24 cellular contexts compared by ENCODE assay signal in the genomic region with DNA sequence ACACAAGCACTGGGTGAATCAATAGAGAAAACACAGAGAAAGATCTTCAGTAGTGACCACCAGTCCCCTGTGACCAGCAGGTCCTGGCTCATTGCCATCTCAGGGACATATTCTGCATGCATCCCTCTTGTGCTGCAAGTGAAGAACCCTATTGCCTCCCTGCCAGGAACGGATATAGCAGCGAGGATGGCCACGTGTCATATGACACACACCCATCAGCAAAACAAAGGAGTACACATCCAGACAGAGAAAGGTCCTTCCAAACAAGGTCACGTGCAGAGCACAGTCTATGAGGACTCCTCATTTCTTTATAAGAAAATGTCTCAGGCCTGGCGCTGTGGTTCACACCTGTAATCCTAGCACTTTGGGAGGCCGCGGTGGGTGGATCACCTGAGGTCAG.
"Had no signal": no experiment of that assay in that cellular context is flagged by ENCODE, and none has a peak within 500 bp of the region (broad histone marks: within the 10 kb centered on the region; RNA-seq: fewer than 3 reads in every experiment).

No MANE protein-coding gene starts in this region.

- H3K4me3 Mint-ChIP-seq: activated CD8-positive, alpha-beta T cell treated with anti-CD3 and anti-CD28 coated beads, Interleukin-2, amount 10 ng/mL, durations not matched to agents 7 days and 5 days; activated naive CD4-positive, alpha-beta T cell treated with anti-CD3 and anti-CD28 coated beads, Interleukin-2, amount 50 U/mL, for 24 hours; T-helper 1 cell treated with Interleukin-12 subunit alpha and Interleukin-12 subunit beta and Interleukin-4 antibody, amounts not matched to agents 30 μg/mL and 1 μg/mL, for 36 hours; WTC11 had no signal

- ATAC-seq: activated CD8-positive, alpha-beta T cell treated with anti-CD3 and anti-CD28 coated beads, Interleukin-2, amount 10 ng/mL, durations not matched to agents 7 days and 5 days; body of pancreas; WTC11 had no signal

- H3K27ac Mint-ChIP-seq: activated CD8-positive, alpha-beta T cell treated with anti-CD3 and anti-CD28 coated beads, Interleukin-2, amount 10 ng/mL, durations not matched to agents 7 days and 5 days; activated naive CD4-positive, alpha-beta T cell treated with anti-CD3 and anti-CD28 coated beads, Interleukin-2, amount 50 U/mL, for 24 hours; T-helper 1 cell treated with Interleukin-12 subunit alpha and Interleukin-12 subunit beta and Interleukin-4 antibody, amounts not matched to agents 30 μg/mL and 1 μg/mL, for 36 hours; WTC11 had no signal

- H3K4me1 Mint-ChIP-seq: activated naive CD4-positive, alpha-beta T cell treated with anti-CD3 and anti-CD28 coated beads, Interleukin-2, amount 50 U/mL, for 24 hours had no signal

- H3K36me3 Mint-ChIP-seq: activated naive CD4-positive, alpha-beta T cell treated with anti-CD3 and anti-CD28 coated beads, Interleukin-2, amount 50 U/mL, for 24 hours; WTC11 had no signal

- DNase-seq: activated CD4-positive, alpha-beta T cell treated with anti-CD3 and anti-CD28 coated beads for 48 hours; activated CD4-positive, alpha-beta T cell treated with anti-CD3 and anti-CD28 coated beads, Interleukin-2, amount 50 U/mL, for 4 hours; activated CD4-positive, CD25-positive, alpha-beta regulatory T cell treated with anti-CD3 and anti-CD28 coated beads, Interleukin-2, amount 50 U/mL, for 72 hours; activated CD8-positive, alpha-beta memory T cell treated with anti-CD3 and anti-CD28 coated beads, Interleukin-2, amount 50 U/mL, for 48 hours; activated CD8-positive, alpha-beta T cell treated with anti-CD3 and anti-CD28 coated beads, Interleukin-2, amount 10 ng/mL, durations not matched to agents 7 days and 5 days; activated naive CD4-positive, alpha-beta T cell; activated T-cell treated with anti-CD3 and anti-CD28 coated beads, Interleukin-2, amount 50 U/mL, for 1 hour; central memory CD4-positive, alpha-beta T cell; MG63; MV-4-11; NCI-H1105; NCI-H146; NCI-H187 treated with DMSO at 0.1 percent for 48 hours; NCI-H2081 treated with DMSO at 0.1 percent for 48 hours; NCI-H2171 treated with DMSO at 0.1 percent for 48 hours; NCI-H226; NCI-H774; NK-92 treated with Interleukin-12 subunit alpha and Interleukin-12 subunit beta, amount 100 ng/mL, for 24 hours; OCI-M1; Peyer's patch had no signal

- H3K27me3 Mint-ChIP-seq: activated naive CD4-positive, alpha-beta T cell treated with anti-CD3 and anti-CD28 coated beads, Interleukin-2, amount 50 U/mL, for 24 hours had no signal
